In genomic region chr10:96797485-96797884, GRCh38 we compare ENCODE assay signal across 23 cellular contexts. TPM values are rescaled to one million over a fixed set of nuclear protein-coding genes. Genes with fewer than 3 reads are reported as not detected.
A peak's percentile ranks its signal among the peaks of the same experiment; 100 is the strongest.
DNase-seq lines count a peak whose midpoint lies in the region; ATAC-seq, FAIRE-seq and TF ChIP-seq lines count a peak whose summit lies in the region.
"Had no signal": no experiment of that assay in that cellular context is flagged by ENCODE, and none has a peak within 500 bp of the region (broad histone marks: within the 10 kb centered on the region; RNA-seq: fewer than 3 reads in every experiment).

No MANE protein-coding gene starts in this region.

- no peak overlapping the region for H3K4me3 ChIP-seq in HepG2 (replicated peaks in 1 of 3; ENCODE audit: insufficient read depth in 1 of 3, low read depth in 2 of 3, low read length in 3 of 3)
- H3K4me3 ChIP-seq in right lobe of liver: no peak overlapping the region
- H3K4me3 ChIP-seq in hepatocyte: no peak overlapping the region
- no peak overlapping the region for H3K4me3 ChIP-seq in transverse colon
- H3K4me3 ChIP-seq in mammary epithelial cell (replicated peaks in 1 of 3; ENCODE audit: insufficient read depth in 1 of 3, low read depth in 2 of 3, low read length in 3 of 3): no peak overlapping the region
- H3K4me3 ChIP-seq: BLaER1 had no signal

- TF ChIP-seq POLR2A in HepG2 (IDR thresholded peaks at IDR 0.05; ENCODE audit: insufficient read depth in 1 of 2, low read depth in 2 of 2, low read length in 2 of 2) (no peak), right lobe of liver (IDR thresholded peaks at IDR 0.05) (no peak), transverse colon (IDR thresholded peaks at IDR 0.05) (no peak)

- no peak for ATAC-seq in HepG2
- ATAC-seq in right lobe of liver: no peak

- TF ChIP-seq EP300 in HepG2 (IDR thresholded peaks at IDR 0.05; ENCODE audit: low read depth in 2 of 2, low read length in 2 of 2): no peak
- TF ChIP-seq EP300 in HepG2 (CRISPR knock-in tag; IDR thresholded peaks at IDR 0.05; ENCODE audit: borderline replicate concordance): no peak
- TF ChIP-seq EP300 in transverse colon (IDR thresholded peaks at IDR 0.05; ENCODE audit: low read depth): no peak

- H3K36me3 ChIP-seq in HepG2 (replicated peaks in 1 of 2; ENCODE audit: control insufficient read depth in 1 of 2, insufficient read depth in 2 of 2, low read length in 2 of 2): no peaks in the 10 kb centered on the region
- no peaks in the 10 kb centered on the region for H3K36me3 ChIP-seq in right lobe of liver
- H3K36me3 ChIP-seq in hepatocyte (replicated peaks; ENCODE audit: insufficient read depth, low read depth): no peaks in the 10 kb centered on the region
- H3K36me3 ChIP-seq in transverse colon: no peaks in the 10 kb centered on the region
- H3K36me3 ChIP-seq in mammary epithelial cell (ENCODE audit: insufficient read depth, low read length): no peaks in the 10 kb centered on the region
- H3K36me3 ChIP-seq: BE2C had no signal

- H3K27me3 ChIP-seq in HepG2 (ENCODE audit: control insufficient read depth in 1 of 2, insufficient read depth in 2 of 2, low read length in 2 of 2) (no peaks in the 10 kb centered on the region), right lobe of liver (no peaks in the 10 kb centered on the region), hepatocyte (no peaks in the 10 kb centered on the region), transverse colon (no peaks in the 10 kb centered on the region), mammary epithelial cell (ENCODE audit: insufficient read depth, low read length) (no peaks in the 10 kb centered on the region)
- H3K27me3 ChIP-seq: BE2C, BLaER1 had no signal

- TF ChIP-seq RAD21 in HepG2 (CRISPR knock-in tag; IDR thresholded peaks at IDR 0.05): no peak

- peak overlapping the region; percentile 53 for H3K27ac ChIP-seq in HepG2 (ENCODE audit: extremely low read length, insufficient read depth, low read length)
- no peak overlapping the region for H3K27ac ChIP-seq in right lobe of liver
- peak overlapping the region; percentile 77 for H3K27ac ChIP-seq in hepatocyte
- peak overlapping the region; percentile 64 to 87 (median 76) for H3K27ac ChIP-seq in transverse colon
- no peak overlapping the region for H3K27ac ChIP-seq in mammary epithelial cell (ENCODE audit: insufficient read depth, low read depth, low read length)
- H3K27ac ChIP-seq: 22Rv1, BLaER1 had no signal

- BruUV-seq in HepG2 (replicated peaks; lab: Mats Ljungman, UMichigan) (no TSS peak), mammary epithelial cell (replicated peaks; lab: Mats Ljungman, UMichigan) (no TSS peak)

- H3K9ac ChIP-seq in HepG2 (ENCODE audit: insufficient read depth, low read depth, low read length): no peak overlapping the region
- H3K9ac ChIP-seq in mammary epithelial cell (ENCODE audit: insufficient read depth, low read length): no peak overlapping the region
- H3K9ac ChIP-seq: BLaER1 had no signal

- DNase-seq in HepG2 (ENCODE audit: low spot score) (no peak), right lobe of liver (no peak), hepatocyte (ENCODE audit: low spot score) (no peak), transverse colon (no peak), GM13976 (ENCODE audit: low spot score) (no peak), mammary epithelial cell (no peak)
- DNase-seq: ACHN; BE2C; C1 segment of cervical spinal cord; CD4-positive, alpha-beta memory T cell; CD4-positive, CD25-positive, alpha-beta regulatory T cell; CD8-positive, alpha-beta memory T cell; COR-L47; DMS 273 treated with DMSO at 0.1 percent for 48 hours; DMS153; DMS53; DMS79; GF-D8 had no signal

- in situ Hi-C loops in HepG2 (cut with HindIII; ENCODE audit: extremely low pct_ligation_motif_present, low pct_unique_long_range_greater_than_20kb): no loop called here
- in situ Hi-C loops in transverse colon (cut with MboI; ENCODE audit: low pct_ligation_motif_present in 1 of 4, low pct_unique_long_range_greater_than_20kb in 1 of 4, low sequenced_read_pairs in 3 of 4): no loop called here
- in situ Hi-C loops in GM13976 (cut with MboI; ENCODE audit: low sequenced_read_pairs, unreplicated experiment): no loop called here
- in situ Hi-C loops in mammary epithelial cell (cut with MboI; ENCODE audit: low sequenced_read_pairs in 2 of 2): no loop called here

- intact Hi-C loops in HepG2 (cut with micrococcal nuclease; ENCODE audit: unreplicated experiment): loop anchor here (5.0 kb wide), 1 partner anchor 35 kb away; the partner anchor contains the start of gene LCOR
- intact Hi-C loops in right lobe of liver (cut with DNase I): no loop called here
- intact Hi-C loops in transverse colon (cut with DNase I; ENCODE audit: low total_unique reads): no loop called here
- intact Hi-C loops in mammary epithelial cell (cut with micrococcal nuclease): no loop called here

- FAIRE-seq in HepG2 (lab: Jason Lieb, UNC): no peak
- FAIRE-seq: G401.6, GM12891, GM18507 had no signal

- no peak overlapping the region for H2AFZ ChIP-seq in HepG2 (ENCODE audit: low read length)
- H2AFZ ChIP-seq in hepatocyte: no peak overlapping the region
- no peak overlapping the region for H2AFZ ChIP-seq in mammary epithelial cell (ENCODE audit: low read depth, low read length)

- H3K79me2 ChIP-seq in HepG2 (ENCODE audit: insufficient read depth, low read length) (no peaks in the 10 kb centered on the region), hepatocyte (no peaks in the 10 kb centered on the region), mammary epithelial cell (ENCODE audit: insufficient read depth, low read length) (no peaks in the 10 kb centered on the region)

- dilution Hi-C loops in mammary epithelial cell (cut with HindIII; ENCODE audit: low sequenced_read_pairs): no loop called here

- CTCF ChIA-PET in HepG2 (lab: Yijun Ruan, JAX; ENCODE audit: low intra/inter-chr PET ratio, low total read pairs) (no interaction called here), mammary epithelial cell (lab: Charles Lee; ENCODE audit: low non-redundant PET) (no interaction called here)

- WGBS in HepG2 (ENCODE audit: low lambda C conversion rate): 91% methylated on average over 4 of the region's 4 CpGs
- WGBS in right lobe of liver (ENCODE audit: insufficient coverage, low coverage, low lambda C conversion rate, missing lambda C conversion rate): 81% methylated on average over 4 of the region's 4 CpGs
- 97% methylated on average over 4 of the region's 4 CpGs for WGBS in hepatocyte (ENCODE audit: low lambda C conversion rate, missing lambda C conversion rate)
- WGBS in transverse colon (ENCODE audit: low coverage in 1 of 2), 2 donors: 88 to 94% methylated on average over 3 to 4 of the region's 4 CpGs
- WGBS in mammary epithelial cell (ENCODE audit: low coverage, missing lambda C conversion rate): 85% methylated on average over 4 of the region's 4 CpGs

- H3K9me2 ChIP-seq in hepatocyte (replicated peaks; ENCODE audit: insufficient read depth): no peaks in the 10 kb centered on the region

- H3K4me2 ChIP-seq in HepG2 (ENCODE audit: low read depth, low read length): no peak overlapping the region
- H3K4me2 ChIP-seq in hepatocyte: no peak overlapping the region
- H3K4me2 ChIP-seq in mammary epithelial cell (ENCODE audit: insufficient read depth, low read depth, low read length): no peak overlapping the region
- H3K4me2 ChIP-seq: BLaER1 had no signal

- H3K9me3 ChIP-seq in HepG2 (ENCODE audit: low read length) (no peaks in the 10 kb centered on the region), right lobe of liver (no peaks in the 10 kb centered on the region), hepatocyte (ENCODE audit: low read depth) (no peaks in the 10 kb centered on the region), transverse colon (no peaks in the 10 kb centered on the region), mammary epithelial cell (replicated peaks; ENCODE audit: insufficient read depth, low read length) (no peaks in the 10 kb centered on the region)
- H3K9me3 ChIP-seq: BE2C had no signal

- H4K20me1 ChIP-seq in HepG2 (ENCODE audit: insufficient read depth, low read length): no peaks in the 10 kb centered on the region
- H4K20me1 ChIP-seq in hepatocyte (ENCODE audit: insufficient read depth, poor library complexity, severe bottlenecking): no peaks in the 10 kb centered on the region
- H4K20me1 ChIP-seq in mammary epithelial cell (ENCODE audit: insufficient read depth, low read length): no peaks in the 10 kb centered on the region
- H4K20me1 ChIP-seq: BLaER1 had no signal

- TF ChIP-seq CTCF in HepG2 (CRISPR knock-in tag; IDR thresholded peaks at IDR 0.05) (no peak), right lobe of liver (IDR thresholded peaks at IDR 0.05) (no peak), hepatocyte (IDR thresholded peaks at IDR 0.05; ENCODE audit: poor library complexity) (no peak), transverse colon (IDR thresholded peaks at IDR 0.05) (no peak), GM13976 (IDR thresholded peaks at IDR 0.05; ENCODE audit: borderline replicate concordance, control extremely low read depth, extremely low read depth, insufficient read depth, missing control alignments) (no peak), mammary epithelial cell (conservative IDR thresholded peaks at IDR 0.05 in 1 of 2, IDR thresholded peaks at IDR 0.05 in 1 of 2; ENCODE audit: extremely low read depth in 1 of 2, insufficient read depth in 1 of 2, low read depth in 1 of 2, low read length in 2 of 2) (no peak)

- POLR2A ChIA-PET in HepG2 (lab: Yijun Ruan, JAX): no interaction called here

- H3K4me1 ChIP-seq in HepG2 (ENCODE audit: insufficient read depth, low read length) (peaks cover 64% of the 10 kb centered on the region), right lobe of liver (peaks cover 0 to 5% (median 0%) of the 10 kb centered on the region in 4 donors), hepatocyte (ENCODE audit: insufficient read depth) (peaks cover 22% of the 10 kb centered on the region), transverse colon (peaks cover 4 to 59% (median 23%) of the 10 kb centered on the region in 4 donors), mammary epithelial cell (ENCODE audit: insufficient read depth, low read length) (no peaks in the 10 kb centered on the region)
- H3K4me1 ChIP-seq: BE2C, BLaER1 had no signal

RNA-seq across cellular contexts. Expression of gene LCOR, which starts 34.6 kb away (rescaled TPM):
- total RNA-seq in HepG2 (2016; rRNA removed; fragmentation: Illumina TruSeq; extraction: Trizol) (23.7 and 42.0 TPM in 2 replicates), right lobe of liver (10 to 100 TPM in 5 of 6 experiments, 1 to 10 TPM in 1; 8.6 to 16.3 (median 12.9) TPM), hepatocyte (48.7 and 52.4 TPM in 2 replicates), transverse colon (10 to 100 TPM; 47.2 to 86.4 (median 60.0) TPM), mammary epithelial cell (10 to 100 TPM; 32.3 to 41.3 TPM)
- total RNA-seq in HepG2 (2016; cell fraction: cytosol; rRNA removed; fragmentation: Illumina TruSeq; extraction: Trizol; ENCODE audit: low read depth): 14.6 and 17.2 TPM in 2 replicates
- 20.6 and 37.9 TPM in 2 replicates for total RNA-seq in HepG2 (2016; cell fraction: insoluble cytoplasmic fraction; rRNA removed; fragmentation: Illumina TruSeq; extraction: Trizol)
- total RNA-seq in HepG2 (2016; cell fraction: membrane; rRNA removed; fragmentation: Illumina TruSeq; extraction: Trizol): 11.7 and 11.8 TPM in 2 replicates
- 36.1 and 39.0 TPM in 2 replicates for total RNA-seq in HepG2 (2016; cell fraction: nucleus; rRNA removed; fragmentation: Illumina TruSeq; extraction: Trizol)
- polyA plus RNA-seq in HepG2 (2011; rRNA removed) (11.3 and 12.4 TPM in 2 replicates), hepatocyte (24.0 and 26.1 TPM in 2 replicates), mammary epithelial cell (8.0 TPM)
- 4.5 and 6.9 TPM in 2 replicates for polyA plus RNA-seq in HepG2 (2011; cell fraction: cytosol; rRNA removed)
- 10.7 and 11.7 TPM in 2 replicates for polyA plus RNA-seq in HepG2 (2011; cell fraction: nucleus; rRNA removed)
- 16.3 and 18.9 TPM in 2 replicates for polyA plus RNA-seq in HepG2 (2012)
- 0.26 and 1.4 TPM in 2 replicates for polyA plus RNA-seq in HepG2 (2016; cell fraction: cytosol; fragmentation: Illumina TruSeq; extraction: Trizol; ENCODE audit: low read depth)
- 15.9 and 16.4 TPM in 2 replicates for polyA plus RNA-seq in HepG2 (2016; cell fraction: insoluble cytoplasmic fraction; fragmentation: Illumina TruSeq; extraction: Trizol; ENCODE audit: low read depth)
- polyA plus RNA-seq in HepG2 (2016; cell fraction: membrane; fragmentation: Illumina TruSeq; extraction: Trizol; ENCODE audit: low read depth): 1.9 TPM in 2 replicates
- polyA plus RNA-seq in HepG2 (2016; cell fraction: nucleus; fragmentation: Illumina TruSeq; extraction: Trizol; ENCODE audit: insufficient read depth, low read depth): 16.7 and 17.4 TPM in 2 replicates
- polyA minus RNA-seq in HepG2 (2011; rRNA and poly(A)+ RNA removed; ENCODE audit: low replicate concordance): 25.3 and 37.1 TPM in 2 replicates
- polyA minus RNA-seq in HepG2 (2011; cell fraction: cytosol; rRNA and poly(A)+ RNA removed): 37.0 and 39.8 TPM in 2 replicates
- 115 and 122 TPM in 2 replicates for polyA minus RNA-seq in HepG2 (2011; cell fraction: nucleus; rRNA and poly(A)+ RNA removed)
- polyA minus RNA-seq in mammary epithelial cell: 35.0 TPM

Comparison
In these comparisons a context has a peak if more than half of its experiments do, and no peak if none do; other contexts are left out.
1. H3K27ac ChIP-seq: peak in HepG2 (single experiment), hepatocyte (single experiment) and transverse colon (4 of 4); none in right lobe of liver (0 of 3) and mammary epithelial cell (single experiment).